ENCODE assay signal across 1 cellular context in genomic region chr1:37605806-37606474, GRCh38.
TF ChIP-seq lines count a peak whose summit lies in the region.

No MANE protein-coding gene starts in this region.

TF ChIP-seq in SK-N-SH, 30 proteins besides CTCF, POLR2A, EP300 and RAD21:
- TF ChIP-seq CHD2 (IDR thresholded peaks at IDR 0.05; ENCODE audit: low read length, partially characterized antibody) (no peak), IRF3 (IDR thresholded peaks at IDR 0.05; ENCODE audit: low read depth, low read length) (no peak), POLR2AphosphoS5 (IDR thresholded peaks at IDR 0.05; ENCODE audit: low read depth, low read length) (no peak), ZBTB33 (IDR thresholded peaks at IDR 0.05; ENCODE audit: borderline replicate concordance, low read depth) (no peak), USF2 (IDR thresholded peaks at IDR 0.05; ENCODE audit: borderline replicate concordance, low read depth, low read length) (no peak), ELF1 (IDR thresholded peaks at IDR 0.05) (no peak), MXI1 (IDR thresholded peaks at IDR 0.05; ENCODE audit: low read depth, low read length) (no peak), RCOR1 (IDR thresholded peaks at IDR 0.05; ENCODE audit: low read length) (no peak), TCF12 (IDR thresholded peaks at IDR 0.05) (no peak), NFIC (IDR thresholded peaks at IDR 0.05; ENCODE audit: borderline replicate concordance) (no peak), FOXM1 (IDR thresholded peaks at IDR 0.05; ENCODE audit: low read depth) (no peak), GATA2 (CRISPR knock-in tag; IDR thresholded peaks at IDR 0.05) (no peak), FOSL2 (IDR thresholded peaks at IDR 0.05; ENCODE audit: borderline replicate concordance, low read depth) (no peak)
